ENCODE assay signal across 9 cellular contexts in the genomic region with DNA sequence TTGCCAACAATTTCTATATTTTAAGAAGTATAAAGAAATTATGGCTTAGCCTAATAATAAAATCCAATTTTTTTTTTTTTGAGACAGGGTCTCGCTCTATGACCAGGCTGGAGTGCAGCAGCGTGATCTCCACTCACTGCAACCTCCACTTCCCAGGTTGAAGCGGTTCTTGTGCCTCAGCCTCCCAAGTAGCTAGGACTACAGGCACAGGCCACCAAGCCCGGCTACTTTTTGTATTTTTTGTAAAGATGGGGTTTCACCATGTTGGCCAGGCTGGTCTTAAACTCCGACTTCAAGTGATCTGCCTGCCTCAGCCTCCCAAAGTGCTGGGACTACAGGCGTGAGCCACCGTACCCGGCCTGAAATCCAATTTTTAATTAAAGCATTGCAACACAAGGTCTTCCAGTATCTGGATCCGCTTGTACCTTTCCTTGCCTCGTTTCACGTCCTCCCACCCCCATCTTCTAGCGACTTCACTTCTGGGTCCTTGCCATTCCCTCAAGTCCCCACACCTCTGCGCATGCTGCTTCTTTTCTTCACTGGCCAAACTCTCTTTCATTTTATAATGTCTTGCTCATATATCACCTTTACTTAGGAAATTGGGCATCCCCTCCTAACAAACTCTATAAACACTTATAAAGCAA. TPM values are rescaled to one million over a fixed set of nuclear protein-coding genes. Genes with fewer than 3 reads are reported as not detected.
A peak's percentile ranks its signal among the peaks of the same experiment; 100 is the strongest.
DNase-seq lines count a peak whose midpoint lies in the region; ATAC-seq and TF ChIP-seq lines count a peak whose summit lies in the region.
"Had no signal": no experiment of that assay in that cellular context is flagged by ENCODE, and none has a peak within 500 bp of the region (broad histone marks: within the 10 kb centered on the region; RNA-seq: fewer than 3 reads in every experiment).

No MANE protein-coding gene starts in this region.

- no peak overlapping the region for H2BK15ac ChIP-seq in mesendoderm (replicated peaks; ENCODE audit: low read depth)

- H3K23ac ChIP-seq in mesendoderm (ENCODE audit: low read length) = no peak overlapping the region

- TF ChIP-seq CTCF in AG04450 (IDR thresholded peaks at IDR 0.05; ENCODE audit: low read depth, low read length) (no peak), body of pancreas (IDR thresholded peaks at IDR 0.05) (no peak)

- no peak for ATAC-seq in body of pancreas
- ATAC-seq in HG03175 (IDR thresholded peaks at IDR 0.05; ENCODE audit: unreplicated experiment) = no peak
- ATAC-seq in GM18873 (IDR thresholded peaks at IDR 0.05; ENCODE audit: low FRiP score, unreplicated experiment) = no peak

- DNase-seq in AG04450 (ENCODE audit: low read depth, low spot score) (no peak), HEK293T (ENCODE audit: extremely low spot score) (no peak), body of pancreas (no peak), mesendoderm (peak; percentile 23), anterior cingulate cortex (lab: John Stamatoyannopoulos, UW) (no peak)
- DNase-seq in activated CD4-positive, alpha-beta T cell treated with anti-CD3 and anti-CD28 coated beads for 1 hour = no peak
- DNase-seq: T-helper 9 cell had no signal

- no peaks in the 10 kb centered on the region for H3K79me1 ChIP-seq in mesendoderm (ENCODE audit: low read length)

- H3K9me3 ChIP-seq in AG04450 (ENCODE audit: control insufficient read depth, insufficient read depth, low read length) (peaks cover 2% of the 10 kb centered on the region; the same call in 1 of the 2 replicates), body of pancreas (no peaks in the 10 kb centered on the region)

- H2BK120ac ChIP-seq in mesendoderm (ENCODE audit: low read depth, low read length) = no peak overlapping the region

- POLR2A ChIA-PET in AG04450 (lab: Yijun Ruan, JAX) = interaction anchor here (0.6 to 5.9 kb wide), 4 partner anchors 10 to 517 kb away, joined by 3 to 105 read pairs (median 4); partner anchors contain the start of gene DNAJB4
- POLR2A ChIA-PET in HEK293T (lab: Yijun Ruan, JAX) = interaction anchor here (1.1 to 4.8 kb wide), 3 partner anchors 8 to 43 kb away, joined by 3 to 83 read pairs (median 13); partner anchors contain the start of gene DNAJB4

- H3K27me3 ChIP-seq in AG04450 (ENCODE audit: control insufficient read depth, insufficient read depth, low read length) (no peaks in the 10 kb centered on the region), body of pancreas (no peaks in the 10 kb centered on the region), mesendoderm (ENCODE audit: insufficient read depth, low read length, poor library complexity) (no peaks in the 10 kb centered on the region)

- CTCF ChIA-PET in AG04450 (lab: Charles Lee) = interaction anchor here (1.6 to 2.5 kb wide), 2 partner anchors 138 kb away, joined by 11 to 22 read pairs; no protein-coding TSS in a partner anchor
- CTCF ChIA-PET in HEK293T (lab: Yijun Ruan, JAX) = interaction anchor here (0.6 to 0.7 kb wide), 5 partner anchors 27 to 238 kb away, joined by 4 to 10 read pairs (median 6); no protein-coding TSS in a partner anchor

- H3K56ac ChIP-seq in mesendoderm (ENCODE audit: low read length) = peak overlapping the region; percentile 73

- peak overlapping the region; percentile 72 for H3K9ac ChIP-seq in mesendoderm (ENCODE audit: low read length)

- H3K18ac ChIP-seq in mesendoderm (ENCODE audit: low read length) = no peak overlapping the region

- intact Hi-C loops in body of pancreas (cut with DNase I) = no loop called here

- H3K79me2 ChIP-seq in mesendoderm (ENCODE audit: control insufficient read depth, insufficient read depth, low read length) = peaks cover 85% of the 10 kb centered on the region

- H3K27ac ChIP-seq in AG04450 (ENCODE audit: low read depth, low read length) (no peak overlapping the region), body of pancreas (peak overlapping the region in 3 of 4 donors; percentile 95 to 99 (median 97)), mesendoderm (ENCODE audit: low read depth, low read length) (no peak overlapping the region)

- no peaks in the 10 kb centered on the region for H3K36me3 ChIP-seq in body of pancreas (replicated peaks in 1 of 2; ENCODE audit: insufficient read depth in 1 of 2, low read depth in 2 of 2)
- H3K36me3 ChIP-seq in mesendoderm (ENCODE audit: control insufficient read depth, insufficient read depth, low read length) = no peaks in the 10 kb centered on the region

- no peak overlapping the region for H2BK5ac ChIP-seq in mesendoderm (ENCODE audit: low read length)

- 20 to 38% methylated on average over 13 of the region's 13 CpGs for WGBS in body of pancreas, 2 donors
- WGBS in mesendoderm (ENCODE audit: extremely low coverage, insufficient coverage, low lambda C conversion rate) = no CpG with 5 or more reads among the region's 13 CpGs

- peak overlapping the region; percentile 65 for H3K4me2 ChIP-seq in mesendoderm (ENCODE audit: low read length)

- H4K5ac ChIP-seq in mesendoderm (ENCODE audit: low read length) = no peak overlapping the region

- no peak overlapping the region for H4K8ac ChIP-seq in mesendoderm (ENCODE audit: low read depth, low read length)

- H2AK5ac ChIP-seq in mesendoderm (ENCODE audit: low read length) = no peak overlapping the region

- H3K4ac ChIP-seq in mesendoderm (ENCODE audit: low read depth, low read length) = no peak overlapping the region

- H3K4me1 ChIP-seq in body of pancreas (peaks cover 52% of the 10 kb centered on the region), mesendoderm (ENCODE audit: control insufficient read depth, low read depth, low read length) (no peaks in the 10 kb centered on the region)

- peak overlapping the region; percentile 77 for H3K4me3 ChIP-seq in AG04450 (ENCODE audit: low read depth, low read length)
- H3K4me3 ChIP-seq in body of pancreas = peak overlapping the region in 1 of 2 donors; percentile 54
- peak overlapping the region; percentile 36 for H3K4me3 ChIP-seq in mesendoderm (ENCODE audit: low read length)

- no peak for TF ChIP-seq POLR2A in body of pancreas (IDR thresholded peaks at IDR 0.05)

TF ChIP-seq in HEK293T, 16 proteins besides CTCF, POLR2A, EP300 and RAD21:
- TF ChIP-seq CTBP1 (IDR thresholded peaks at IDR 0.05; ENCODE audit: borderline replicate concordance) (no peak), L3MBTL2 (conservative IDR thresholded peaks at IDR 0.05) (peak; percentile 43), ZNF384 (IDR thresholded peaks at IDR 0.05) (no peak), BHLHE40 (IDR thresholded peaks at IDR 0.05; ENCODE audit: borderline replicate concordance) (no peak)

RNA-seq across cellular contexts. Expression of gene FUBP1, which starts 2.3 kb away (rescaled TPM):
- 123 and 142 TPM in 2 replicates for polyA plus RNA-seq in AG04450 (2011; rRNA removed)
- 150 and 164 TPM in 2 replicates for polyA minus RNA-seq in AG04450 (2011; rRNA and poly(A)+ RNA removed)
- 10 to 100 TPM; 56.7 to 63.8 TPM for total RNA-seq in body of pancreas
- polyA plus RNA-seq in mesendoderm (2013, experiment 1 of 2) = 264 TPM
- polyA plus RNA-seq in mesendoderm (2013, experiment 2 of 2) = 264 TPM

RNA-seq across cellular contexts. Expression of gene DNAJB4, which starts 28.2 kb away (rescaled TPM):
- 35.1 and 51.6 TPM in 2 replicates for polyA plus RNA-seq in AG04450 (2011; rRNA removed)
- polyA minus RNA-seq in AG04450 (2011; rRNA and poly(A)+ RNA removed) = 33.2 and 53.6 TPM in 2 replicates
- 10 to 100 TPM; 20.2 to 24.1 TPM for total RNA-seq in body of pancreas
- polyA plus RNA-seq in mesendoderm (2013, experiment 1 of 2) = 10.3 TPM
- polyA plus RNA-seq in mesendoderm (2013, experiment 2 of 2) = 10.8 TPM

Comparison
In these comparisons a context has a peak if more than half of its experiments do, and no peak if none do; other contexts are left out.
1. H3K27ac ChIP-seq: peak in body of pancreas (3 of 4); none in AG04450 (single experiment) and mesendoderm (single experiment).